Comparison of ENCODE assay signal across 8 cellular contexts in the genomic region with DNA sequence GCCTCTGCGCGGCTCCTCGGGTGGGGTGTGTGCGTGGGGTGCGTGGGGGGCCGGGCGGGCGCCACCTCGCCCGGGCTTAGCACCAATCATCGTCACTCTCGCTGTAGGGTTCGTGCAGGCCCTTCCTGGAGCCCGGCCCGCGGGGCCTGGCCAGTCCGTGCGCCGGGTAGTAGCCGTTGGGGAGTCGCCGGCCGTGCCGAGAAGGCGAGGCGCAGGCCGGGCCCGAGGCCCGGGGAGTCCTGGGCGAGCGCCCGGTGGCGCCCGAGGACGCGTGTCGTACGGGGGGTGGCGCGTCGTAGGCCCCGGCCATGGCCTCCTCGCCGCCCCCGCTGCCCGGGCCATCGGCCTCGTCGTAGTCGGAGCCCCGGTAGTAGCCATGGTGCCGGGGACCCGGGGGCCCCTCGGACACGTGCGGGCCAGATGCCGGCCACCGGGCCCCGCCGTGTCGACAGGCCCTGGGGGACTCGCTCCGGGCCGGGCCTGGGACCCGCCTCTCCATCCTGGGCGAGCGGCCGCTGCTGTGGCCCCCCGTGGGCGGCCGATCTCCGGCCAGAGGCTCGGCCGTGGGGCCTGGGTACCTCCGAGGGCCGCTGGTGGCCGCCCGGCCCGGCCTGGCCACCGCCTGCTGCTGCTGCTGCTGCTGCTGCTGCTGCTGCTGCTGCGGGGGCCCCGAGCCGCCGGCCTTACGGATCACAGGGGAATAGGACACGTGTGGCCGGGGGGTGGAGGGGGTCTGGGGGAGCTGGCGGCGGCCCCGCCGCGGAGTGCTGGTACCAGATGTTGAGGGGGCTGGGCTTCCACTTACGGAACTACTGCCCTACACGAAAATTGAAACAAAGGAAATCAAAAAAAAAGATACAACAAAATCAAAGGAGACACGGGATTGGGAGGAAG. TPM values are rescaled to one million over a fixed set of nuclear protein-coding genes. Genes with fewer than 3 reads are reported as not detected.
A peak's percentile ranks its signal among the peaks of the same experiment; 100 is the strongest.
DNase-seq lines count a peak whose midpoint lies in the region; ATAC-seq, FAIRE-seq and TF ChIP-seq lines count a peak whose summit lies in the region.

No MANE protein-coding gene starts in this region.

- H3K27me3 ChIP-seq in ACC112 (ENCODE audit: insufficient read depth, low read length) = no peaks in the 10 kb centered on the region
- H3K27me3 ChIP-seq in astrocyte (ENCODE audit: insufficient read depth, low read length) = no peaks in the 10 kb centered on the region

- H3K4me3 Mint-ChIP-seq in HFFc6 = peak overlapping the region; percentile 81
- H3K4me3 Mint-ChIP-seq in astrocyte (ENCODE audit: unreplicated experiment) = no peak overlapping the region

- H3K9me3 ChIP-seq in astrocyte (ENCODE audit: insufficient read depth, low read depth, low read length) (no peaks in the 10 kb centered on the region), mesodermal cell (ENCODE audit: control insufficient read depth, low read length) (no peaks in the 10 kb centered on the region)

- no peak for ATAC-seq in GM18907 (IDR thresholded peaks at IDR 0.05; ENCODE audit: unreplicated experiment)
- ATAC-seq in GM18858 (IDR thresholded peaks at IDR 0.05; ENCODE audit: unreplicated experiment) = no peak
- ATAC-seq in HG03571 (IDR thresholded peaks at IDR 0.05; ENCODE audit: unreplicated experiment) = no peak

- H3K27ac ChIP-seq in ACC112 (ENCODE audit: low read depth, low read length) (peak overlapping the region; percentile 84), astrocyte (ENCODE audit: low read depth, low read length) (no peak overlapping the region), mesodermal cell (ENCODE audit: low read depth, low read length, severe bottlenecking) (peak overlapping the region; percentile 23)

- H3K4me1 ChIP-seq in ACC112 (ENCODE audit: control insufficient read depth, insufficient read depth, low read length, unreplicated experiment) (peaks cover 3% of the 10 kb centered on the region), astrocyte (ENCODE audit: insufficient read depth, low read length) (no peaks in the 10 kb centered on the region), mesodermal cell (ENCODE audit: control insufficient read depth, insufficient read depth, low read length, poor library complexity, severe bottlenecking) (no peaks in the 10 kb centered on the region)

- peak overlapping the region; percentile 83 for H3K27ac Mint-ChIP-seq in HFFc6
- H3K27ac Mint-ChIP-seq in astrocyte (ENCODE audit: unreplicated experiment) = no peak overlapping the region

- H3K9ac ChIP-seq in astrocyte (ENCODE audit: low read length) = peak overlapping the region; percentile 71

- no peak for FAIRE-seq in astrocyte (lab: Jason Lieb, UNC)

- H2AFZ ChIP-seq in ACC112 (ENCODE audit: low read length, unreplicated experiment) = peak overlapping the region; percentile 68
- H2AFZ ChIP-seq in astrocyte (ENCODE audit: low read depth, low read length) = peak overlapping the region; percentile 18

- DNase-seq in HFFc6 = no peak
- DNase-seq in astrocyte (ENCODE audit: low read depth) = no peak
- no peak for DNase-seq in iPS-NIHi7 (ENCODE audit: extremely low spot score)

- H3K36me3 Mint-ChIP-seq in HFFc6 (ENCODE audit: low read depth) = no peaks in the 10 kb centered on the region
- H3K36me3 Mint-ChIP-seq in astrocyte (ENCODE audit: low read depth, unreplicated experiment) = no peaks in the 10 kb centered on the region

- no peaks in the 10 kb centered on the region for H3K36me3 ChIP-seq in ACC112 (ENCODE audit: insufficient read depth, low read length)
- H3K36me3 ChIP-seq in astrocyte (ENCODE audit: insufficient read depth, low read length) = no peaks in the 10 kb centered on the region
- H3K36me3 ChIP-seq in mesodermal cell (ENCODE audit: control insufficient read depth, insufficient read depth, low read length) = no peaks in the 10 kb centered on the region

- 92 to 93% methylated on average over 72 to 88 of the region's 95 CpGs for WGBS in mesodermal cell (ENCODE audit: insufficient coverage in 2 of 2), 2 experiments

- no peaks in the 10 kb centered on the region for H3K27me3 Mint-ChIP-seq in HFFc6 (ENCODE audit: insufficient read depth)
- H3K27me3 Mint-ChIP-seq in astrocyte (ENCODE audit: low read depth, unreplicated experiment) = peaks cover 6% of the 10 kb centered on the region

- H3K9me3 Mint-ChIP-seq in HFFc6 (no peaks in the 10 kb centered on the region), astrocyte (ENCODE audit: unreplicated experiment) (no peaks in the 10 kb centered on the region)

- H3K4me3 ChIP-seq in ACC112 (ENCODE audit: low read depth, low read length) (peak overlapping the region; percentile 75), astrocyte (ENCODE audit: insufficient read depth, low read depth, low read length) (no peak overlapping the region), mesodermal cell (ENCODE audit: extremely low read depth, insufficient read depth, low read length, poor library complexity, severe bottlenecking) (no peak overlapping the region)

- H3K4me2 ChIP-seq in astrocyte (ENCODE audit: low read length) = peak overlapping the region; percentile 77

- no peaks in the 10 kb centered on the region for H4K20me1 ChIP-seq in astrocyte (ENCODE audit: insufficient read depth, low read length)

- TF ChIP-seq CTCF in HFFc6 (IDR thresholded peaks at IDR 0.05) = no peak
- no peak for TF ChIP-seq CTCF in astrocyte (IDR thresholded peaks at IDR 0.05; ENCODE audit: insufficient read depth, low read depth, low read length)

- H3K79me2 ChIP-seq in ACC112 (ENCODE audit: control insufficient read depth, insufficient read depth, low read length, unreplicated experiment) (no peaks in the 10 kb centered on the region), astrocyte (ENCODE audit: insufficient read depth, low read length) (no peaks in the 10 kb centered on the region)

- H3K4me1 Mint-ChIP-seq in HFFc6 (ENCODE audit: low read depth) (peaks cover 7% of the 10 kb centered on the region), astrocyte (ENCODE audit: low read depth, unreplicated experiment) (no peaks in the 10 kb centered on the region)

RNA-seq across cellular contexts. Expression of gene IER2, which starts 57.3 kb away (rescaled TPM):
- total RNA-seq in HFFc6 (2021; fragmentation: NEBNext Ultra II Directional; extraction: Animal tissue kit (Norgen Biotek cat#: 25700)) = 10 to 100 TPM; 68.9 to 91.2 (median 87.7) TPM
- 58.7 and 71.3 TPM in 2 replicates for total RNA-seq in astrocyte
- polyA plus RNA-seq in mesodermal cell (2013, experiment 1 of 2) = 106 TPM
- polyA plus RNA-seq in mesodermal cell (2013, experiment 2 of 2) = 66.8 TPM

RNA-seq across cellular contexts. Expression of gene STX10, which starts 57.3 kb away (rescaled TPM):
- 10 to 100 TPM; 48.5 to 63.4 (median 54.0) TPM for total RNA-seq in HFFc6 (2021; fragmentation: NEBNext Ultra II Directional; extraction: Animal tissue kit (Norgen Biotek cat#: 25700))
- total RNA-seq in astrocyte = 39.7 and 39.8 TPM in 2 replicates
- polyA plus RNA-seq in mesodermal cell (2013, experiment 1 of 2) = 45.6 TPM
- 36.3 TPM for polyA plus RNA-seq in mesodermal cell (2013, experiment 2 of 2)
